In genomic region chr15:52184721-52185120, GRCh38 we compare ENCODE assay signal across 1 cellular context.
TF ChIP-seq lines count a peak whose summit lies in the region.

No MANE protein-coding gene starts in this region.

TF ChIP-seq in liver, 16 proteins besides CTCF, POLR2A, EP300 and RAD21 (continued from another document):
- TF ChIP-seq ZBTB33 (IDR thresholded peaks at IDR 0.05) (no peak), YY1 (IDR thresholded peaks at IDR 0.05) (peak; percentile 54), RXRA (IDR thresholded peaks at IDR 0.05) (peak in 1 of 2 donors; percentile 68), FOXA1 (IDR thresholded peaks at IDR 0.05) (peak; percentile 33), JUND (IDR thresholded peaks at IDR 0.05) (peak in 1 of 2 donors; percentile 30), HNF4G (IDR thresholded peaks at IDR 0.05) (no peak), SP1 (IDR thresholded peaks at IDR 0.05) (peak; percentile 75), NR2F2 (IDR thresholded peaks at IDR 0.05) (peak; percentile 24), TAF1 (conservative IDR thresholded peaks at IDR 0.05) (no peak)
